In the genomic region with DNA sequence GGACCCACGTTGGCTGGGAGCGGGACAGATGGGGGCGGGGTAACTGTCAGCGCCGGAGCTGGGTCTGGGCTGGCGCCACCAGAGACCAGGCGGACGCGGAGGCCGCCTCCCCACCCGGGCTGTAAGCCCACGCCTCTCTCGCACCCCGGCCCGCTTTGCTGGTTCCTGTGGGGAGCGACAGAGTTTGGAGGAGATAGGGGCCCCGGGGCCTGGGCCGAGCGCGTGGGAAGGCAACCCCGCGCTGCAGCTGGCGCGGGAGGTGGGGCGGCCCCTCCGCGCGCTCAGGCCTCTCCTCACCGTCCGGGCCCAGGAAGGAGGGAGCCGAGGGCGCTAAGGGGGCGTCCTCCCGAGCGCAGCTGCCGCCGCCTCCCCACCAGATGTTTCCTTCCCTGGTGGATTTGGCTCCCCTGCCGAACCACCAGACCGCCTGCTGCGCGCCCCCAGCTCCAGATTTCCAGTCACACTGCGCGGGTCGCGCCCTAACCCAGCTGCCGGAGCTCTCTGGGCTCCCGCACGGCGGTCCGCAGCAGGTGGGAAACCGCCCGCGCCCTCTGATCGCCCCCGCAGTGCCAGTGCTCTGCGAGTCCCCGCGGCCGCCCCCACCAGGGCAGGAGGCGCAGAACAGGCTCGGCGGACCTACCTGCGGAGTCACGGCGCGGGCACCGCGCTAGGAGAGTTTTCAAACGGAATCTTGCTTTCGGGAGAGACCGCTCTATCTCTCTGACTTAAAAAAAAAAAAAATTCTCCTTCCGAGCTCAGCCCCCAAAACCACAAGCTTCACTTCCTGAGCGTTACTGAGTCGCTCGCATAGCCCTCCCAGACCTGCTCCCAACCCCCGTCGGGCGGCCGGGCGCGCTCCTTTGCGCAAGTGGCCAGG, we compare ENCODE assay signal across 1 cellular context.
A peak's percentile ranks its signal among the peaks of the same experiment; 100 is the strongest.
TF ChIP-seq lines count a peak whose summit lies in the region.

No MANE protein-coding gene starts in this region.

TF ChIP-seq in HepG2, 621 proteins besides CTCF, POLR2A, EP300 and RAD21 (continued from another document and continues in another):
- TF ChIP-seq, protein P1, sequence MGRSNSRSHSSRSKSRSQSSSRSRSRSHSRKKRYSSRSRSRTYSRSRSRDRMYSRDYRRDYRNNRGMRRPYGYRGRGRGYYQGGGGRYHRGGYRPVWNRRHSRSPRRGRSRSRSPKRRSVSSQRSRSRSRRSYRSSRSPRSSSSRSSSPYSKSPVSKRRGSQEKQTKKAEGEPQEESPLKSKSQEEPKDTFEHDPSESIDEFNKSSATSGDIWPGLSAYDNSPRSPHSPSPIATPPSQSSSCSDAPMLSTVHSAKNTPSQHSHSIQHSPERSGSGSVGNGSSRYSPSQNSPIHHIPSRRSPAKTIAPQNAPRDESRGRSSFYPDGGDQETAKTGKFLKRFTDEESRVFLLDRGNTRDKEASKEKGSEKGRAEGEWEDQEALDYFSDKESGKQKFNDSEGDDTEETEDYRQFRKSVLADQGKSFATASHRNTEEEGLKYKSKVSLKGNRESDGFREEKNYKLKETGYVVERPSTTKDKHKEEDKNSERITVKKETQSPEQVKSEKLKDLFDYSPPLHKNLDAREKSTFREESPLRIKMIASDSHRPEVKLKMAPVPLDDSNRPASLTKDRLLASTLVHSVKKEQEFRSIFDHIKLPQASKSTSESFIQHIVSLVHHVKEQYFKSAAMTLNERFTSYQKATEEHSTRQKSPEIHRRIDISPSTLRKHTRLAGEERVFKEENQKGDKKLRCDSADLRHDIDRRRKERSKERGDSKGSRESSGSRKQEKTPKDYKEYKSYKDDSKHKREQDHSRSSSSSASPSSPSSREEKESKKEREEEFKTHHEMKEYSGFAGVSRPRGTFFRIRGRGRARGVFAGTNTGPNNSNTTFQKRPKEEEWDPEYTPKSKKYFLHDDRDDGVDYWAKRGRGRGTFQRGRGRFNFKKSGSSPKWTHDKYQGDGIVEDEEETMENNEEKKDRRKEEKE (IDR thresholded peaks at IDR 0.05): no peak
- no peak for TF ChIP-seq ZNF720 (CRISPR knock-in tag; IDR thresholded peaks at IDR 0.05)
- TF ChIP-seq ZFP41 (CRISPR knock-in tag; IDR thresholded peaks at IDR 0.05; ENCODE audit: borderline replicate concordance): no peak
- TF ChIP-seq, protein P2, sequence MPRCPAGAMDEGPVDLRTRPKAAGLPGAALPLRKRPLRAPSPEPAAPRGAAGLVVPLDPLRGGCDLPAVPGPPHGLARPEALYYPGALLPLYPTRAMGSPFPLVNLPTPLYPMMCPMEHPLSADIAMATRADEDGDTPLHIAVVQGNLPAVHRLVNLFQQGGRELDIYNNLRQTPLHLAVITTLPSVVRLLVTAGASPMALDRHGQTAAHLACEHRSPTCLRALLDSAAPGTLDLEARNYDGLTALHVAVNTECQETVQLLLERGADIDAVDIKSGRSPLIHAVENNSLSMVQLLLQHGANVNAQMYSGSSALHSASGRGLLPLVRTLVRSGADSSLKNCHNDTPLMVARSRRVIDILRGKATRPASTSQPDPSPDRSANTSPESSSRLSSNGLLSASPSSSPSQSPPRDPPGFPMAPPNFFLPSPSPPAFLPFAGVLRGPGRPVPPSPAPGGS (CRISPR knock-in tag; IDR thresholded peaks at IDR 0.05): no peak
- no peak for TF ChIP-seq ZNF703 (CRISPR knock-in tag; IDR thresholded peaks at IDR 0.05; ENCODE audit: borderline replicate concordance)
- TF ChIP-seq NFKBIZ (CRISPR knock-in tag; IDR thresholded peaks at IDR 0.05): no peak
- 0 out of 2 replicates have a peak, but pooled peaks have one; percentile 33 for TF ChIP-seq KDM3A (CRISPR knock-in tag; IDR thresholded peaks at IDR 0.05; ENCODE audit: low read depth)
- TF ChIP-seq ZNF816 (CRISPR knock-in tag; IDR thresholded peaks at IDR 0.05; ENCODE audit: borderline replicate concordance): no peak
- TF ChIP-seq HOXA3 (CRISPR knock-in tag; IDR thresholded peaks at IDR 0.05): peak; percentile 24; the same call in 1 of the 2 replicates
- TF ChIP-seq, protein P3, sequence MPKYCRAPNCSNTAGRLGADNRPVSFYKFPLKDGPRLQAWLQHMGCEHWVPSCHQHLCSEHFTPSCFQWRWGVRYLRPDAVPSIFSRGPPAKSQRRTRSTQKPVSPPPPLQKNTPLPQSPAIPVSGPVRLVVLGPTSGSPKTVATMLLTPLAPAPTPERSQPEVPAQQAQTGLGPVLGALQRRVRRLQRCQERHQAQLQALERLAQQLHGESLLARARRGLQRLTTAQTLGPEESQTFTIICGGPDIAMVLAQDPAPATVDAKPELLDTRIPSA (CRISPR knock-in tag; IDR thresholded peaks at IDR 0.05; ENCODE audit: borderline replicate concordance): no peak; the same call in 1 of the 2 replicates
- TF ChIP-seq, protein P4, sequence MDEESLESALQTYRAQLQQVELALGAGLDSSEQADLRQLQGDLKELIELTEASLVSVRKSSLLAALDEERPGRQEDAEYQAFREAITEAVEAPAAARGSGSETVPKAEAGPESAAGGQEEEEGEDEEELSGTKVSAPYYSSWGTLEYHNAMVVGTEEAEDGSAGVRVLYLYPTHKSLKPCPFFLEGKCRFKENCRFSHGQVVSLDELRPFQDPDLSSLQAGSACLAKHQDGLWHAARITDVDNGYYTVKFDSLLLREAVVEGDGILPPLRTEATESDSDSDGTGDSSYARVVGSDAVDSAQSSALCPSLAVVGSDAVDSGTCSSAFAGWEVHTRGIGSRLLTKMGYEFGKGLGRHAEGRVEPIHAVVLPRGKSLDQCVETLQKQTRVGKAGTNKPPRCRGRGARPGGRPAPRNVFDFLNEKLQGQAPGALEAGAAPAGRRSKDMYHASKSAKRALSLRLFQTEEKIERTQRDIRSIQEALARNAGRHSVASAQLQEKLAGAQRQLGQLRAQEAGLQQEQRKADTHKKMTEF (CRISPR knock-in tag; IDR thresholded peaks at IDR 0.05): peak; percentile 73; the same call in 1 of the 2 replicates
- 0 out of 2 replicates have a peak, but pooled peaks have one; percentile 44 for TF ChIP-seq ZNF678 (CRISPR knock-in tag; IDR thresholded peaks at IDR 0.05)
- TF ChIP-seq NFYC (CRISPR knock-in tag; IDR thresholded peaks at IDR 0.05): no peak
- TF ChIP-seq EZH2 (conservative IDR thresholded peaks at IDR 0.05; ENCODE audit: low read depth, low read length): no peak
- no peak for TF ChIP-seq KLF9 (CRISPR knock-in tag; IDR thresholded peaks at IDR 0.05; ENCODE audit: low read depth)
- TF ChIP-seq, protein P5, sequence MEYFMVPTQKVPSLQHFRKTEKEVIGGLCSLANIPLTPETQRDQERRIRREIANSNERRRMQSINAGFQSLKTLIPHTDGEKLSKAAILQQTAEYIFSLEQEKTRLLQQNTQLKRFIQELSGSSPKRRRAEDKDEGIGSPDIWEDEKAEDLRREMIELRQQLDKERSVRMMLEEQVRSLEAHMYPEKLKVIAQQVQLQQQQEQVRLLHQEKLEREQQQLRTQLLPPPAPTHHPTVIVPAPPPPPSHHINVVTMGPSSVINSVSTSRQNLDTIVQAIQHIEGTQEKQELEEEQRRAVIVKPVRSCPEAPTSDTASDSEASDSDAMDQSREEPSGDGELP (IDR thresholded peaks at IDR 0.05; ENCODE audit: borderline replicate concordance, low read depth): no peak; the same call in 1 of the 2 replicates
- 0 out of 2 replicates have a peak, but pooled peaks have one; percentile 8 for TF ChIP-seq ZNF792 (CRISPR knock-in tag; IDR thresholded peaks at IDR 0.05)
- TF ChIP-seq ZNF878 (CRISPR knock-in tag; IDR thresholded peaks at IDR 0.05): no peak
- TF ChIP-seq, protein P6, sequence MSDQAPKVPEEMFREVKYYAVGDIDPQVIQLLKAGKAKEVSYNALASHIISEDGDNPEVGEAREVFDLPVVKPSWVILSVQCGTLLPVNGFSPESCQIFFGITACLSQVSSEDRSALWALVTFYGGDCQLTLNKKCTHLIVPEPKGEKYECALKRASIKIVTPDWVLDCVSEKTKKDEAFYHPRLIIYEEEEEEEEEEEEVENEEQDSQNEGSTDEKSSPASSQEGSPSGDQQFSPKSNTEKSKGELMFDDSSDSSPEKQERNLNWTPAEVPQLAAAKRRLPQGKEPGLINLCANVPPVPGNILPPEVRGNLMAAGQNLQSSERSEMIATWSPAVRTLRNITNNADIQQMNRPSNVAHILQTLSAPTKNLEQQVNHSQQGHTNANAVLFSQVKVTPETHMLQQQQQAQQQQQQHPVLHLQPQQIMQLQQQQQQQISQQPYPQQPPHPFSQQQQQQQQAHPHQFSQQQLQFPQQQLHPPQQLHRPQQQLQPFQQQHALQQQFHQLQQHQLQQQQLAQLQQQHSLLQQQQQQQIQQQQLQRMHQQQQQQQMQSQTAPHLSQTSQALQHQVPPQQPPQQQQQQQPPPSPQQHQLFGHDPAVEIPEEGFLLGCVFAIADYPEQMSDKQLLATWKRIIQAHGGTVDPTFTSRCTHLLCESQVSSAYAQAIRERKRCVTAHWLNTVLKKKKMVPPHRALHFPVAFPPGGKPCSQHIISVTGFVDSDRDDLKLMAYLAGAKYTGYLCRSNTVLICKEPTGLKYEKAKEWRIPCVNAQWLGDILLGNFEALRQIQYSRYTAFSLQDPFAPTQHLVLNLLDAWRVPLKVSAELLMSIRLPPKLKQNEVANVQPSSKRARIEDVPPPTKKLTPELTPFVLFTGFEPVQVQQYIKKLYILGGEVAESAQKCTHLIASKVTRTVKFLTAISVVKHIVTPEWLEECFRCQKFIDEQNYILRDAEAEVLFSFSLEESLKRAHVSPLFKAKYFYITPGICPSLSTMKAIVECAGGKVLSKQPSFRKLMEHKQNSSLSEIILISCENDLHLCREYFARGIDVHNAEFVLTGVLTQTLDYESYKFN (CRISPR knock-in tag; conservative IDR thresholded peaks at IDR 0.05): no peak
- peak; percentile 44; the same call in 1 of the 2 replicates for TF ChIP-seq ZNF563 (CRISPR knock-in tag; IDR thresholded peaks at IDR 0.05)
- TF ChIP-seq MXD4 (CRISPR knock-in tag; IDR thresholded peaks at IDR 0.05): peak; percentile 34; the same call in 1 of the 2 replicates
- no peak; the same call in 1 of the 2 replicates for TF ChIP-seq HMG20B (CRISPR knock-in tag; conservative IDR thresholded peaks at IDR 0.05)
- TF ChIP-seq, protein P7, sequence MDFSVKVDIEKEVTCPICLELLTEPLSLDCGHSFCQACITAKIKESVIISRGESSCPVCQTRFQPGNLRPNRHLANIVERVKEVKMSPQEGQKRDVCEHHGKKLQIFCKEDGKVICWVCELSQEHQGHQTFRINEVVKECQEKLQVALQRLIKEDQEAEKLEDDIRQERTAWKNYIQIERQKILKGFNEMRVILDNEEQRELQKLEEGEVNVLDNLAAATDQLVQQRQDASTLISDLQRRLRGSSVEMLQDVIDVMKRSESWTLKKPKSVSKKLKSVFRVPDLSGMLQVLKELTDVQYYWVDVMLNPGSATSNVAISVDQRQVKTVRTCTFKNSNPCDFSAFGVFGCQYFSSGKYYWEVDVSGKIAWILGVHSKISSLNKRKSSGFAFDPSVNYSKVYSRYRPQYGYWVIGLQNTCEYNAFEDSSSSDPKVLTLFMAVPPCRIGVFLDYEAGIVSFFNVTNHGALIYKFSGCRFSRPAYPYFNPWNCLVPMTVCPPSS (IDR thresholded peaks at IDR 0.05): no peak
- TF ChIP-seq IKZF1 (IDR thresholded peaks at IDR 0.05): no peak
- 0 out of 2 replicates have a peak, but pooled peaks have one; percentile 47 for TF ChIP-seq ZNF33B (CRISPR knock-in tag; IDR thresholded peaks at IDR 0.05)
- TF ChIP-seq, protein P8, sequence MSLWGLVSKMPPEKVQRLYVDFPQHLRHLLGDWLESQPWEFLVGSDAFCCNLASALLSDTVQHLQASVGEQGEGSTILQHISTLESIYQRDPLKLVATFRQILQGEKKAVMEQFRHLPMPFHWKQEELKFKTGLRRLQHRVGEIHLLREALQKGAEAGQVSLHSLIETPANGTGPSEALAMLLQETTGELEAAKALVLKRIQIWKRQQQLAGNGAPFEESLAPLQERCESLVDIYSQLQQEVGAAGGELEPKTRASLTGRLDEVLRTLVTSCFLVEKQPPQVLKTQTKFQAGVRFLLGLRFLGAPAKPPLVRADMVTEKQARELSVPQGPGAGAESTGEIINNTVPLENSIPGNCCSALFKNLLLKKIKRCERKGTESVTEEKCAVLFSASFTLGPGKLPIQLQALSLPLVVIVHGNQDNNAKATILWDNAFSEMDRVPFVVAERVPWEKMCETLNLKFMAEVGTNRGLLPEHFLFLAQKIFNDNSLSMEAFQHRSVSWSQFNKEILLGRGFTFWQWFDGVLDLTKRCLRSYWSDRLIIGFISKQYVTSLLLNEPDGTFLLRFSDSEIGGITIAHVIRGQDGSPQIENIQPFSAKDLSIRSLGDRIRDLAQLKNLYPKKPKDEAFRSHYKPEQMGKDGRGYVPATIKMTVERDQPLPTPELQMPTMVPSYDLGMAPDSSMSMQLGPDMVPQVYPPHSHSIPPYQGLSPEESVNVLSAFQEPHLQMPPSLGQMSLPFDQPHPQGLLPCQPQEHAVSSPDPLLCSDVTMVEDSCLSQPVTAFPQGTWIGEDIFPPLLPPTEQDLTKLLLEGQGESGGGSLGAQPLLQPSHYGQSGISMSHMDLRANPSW (CRISPR knock-in tag; IDR thresholded peaks at IDR 0.05; ENCODE audit: borderline replicate concordance): no peak
- TF ChIP-seq SMC3 (IDR thresholded peaks at IDR 0.05; ENCODE audit: low read length): no peak; the same call in 1 of the 2 replicates
- no peak for TF ChIP-seq ISL2 (CRISPR knock-in tag; IDR thresholded peaks at IDR 0.05)
- TF ChIP-seq SALL2 (CRISPR knock-in tag; IDR thresholded peaks at IDR 0.05): no peak
- TF ChIP-seq, protein P9, sequence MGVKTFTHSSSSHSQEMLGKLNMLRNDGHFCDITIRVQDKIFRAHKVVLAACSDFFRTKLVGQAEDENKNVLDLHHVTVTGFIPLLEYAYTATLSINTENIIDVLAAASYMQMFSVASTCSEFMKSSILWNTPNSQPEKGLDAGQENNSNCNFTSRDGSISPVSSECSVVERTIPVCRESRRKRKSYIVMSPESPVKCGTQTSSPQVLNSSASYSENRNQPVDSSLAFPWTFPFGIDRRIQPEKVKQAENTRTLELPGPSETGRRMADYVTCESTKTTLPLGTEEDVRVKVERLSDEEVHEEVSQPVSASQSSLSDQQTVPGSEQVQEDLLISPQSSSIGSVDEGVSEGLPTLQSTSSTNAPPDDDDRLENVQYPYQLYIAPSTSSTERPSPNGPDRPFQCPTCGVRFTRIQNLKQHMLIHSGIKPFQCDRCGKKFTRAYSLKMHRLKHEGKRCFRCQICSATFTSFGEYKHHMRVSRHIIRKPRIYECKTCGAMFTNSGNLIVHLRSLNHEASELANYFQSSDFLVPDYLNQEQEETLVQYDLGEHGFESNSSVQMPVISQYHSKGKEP (CRISPR knock-in tag; IDR thresholded peaks at IDR 0.05): no peak
- TF ChIP-seq, protein P10, sequence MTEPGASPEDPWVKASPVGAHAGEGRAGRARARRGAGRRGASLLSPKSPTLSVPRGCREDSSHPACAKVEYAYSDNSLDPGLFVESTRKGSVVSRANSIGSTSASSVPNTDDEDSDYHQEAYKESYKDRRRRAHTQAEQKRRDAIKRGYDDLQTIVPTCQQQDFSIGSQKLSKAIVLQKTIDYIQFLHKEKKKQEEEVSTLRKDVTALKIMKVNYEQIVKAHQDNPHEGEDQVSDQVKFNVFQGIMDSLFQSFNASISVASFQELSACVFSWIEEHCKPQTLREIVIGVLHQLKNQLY (CRISPR knock-in tag; IDR thresholded peaks at IDR 0.05): no peak
- TF ChIP-seq, protein P11, sequence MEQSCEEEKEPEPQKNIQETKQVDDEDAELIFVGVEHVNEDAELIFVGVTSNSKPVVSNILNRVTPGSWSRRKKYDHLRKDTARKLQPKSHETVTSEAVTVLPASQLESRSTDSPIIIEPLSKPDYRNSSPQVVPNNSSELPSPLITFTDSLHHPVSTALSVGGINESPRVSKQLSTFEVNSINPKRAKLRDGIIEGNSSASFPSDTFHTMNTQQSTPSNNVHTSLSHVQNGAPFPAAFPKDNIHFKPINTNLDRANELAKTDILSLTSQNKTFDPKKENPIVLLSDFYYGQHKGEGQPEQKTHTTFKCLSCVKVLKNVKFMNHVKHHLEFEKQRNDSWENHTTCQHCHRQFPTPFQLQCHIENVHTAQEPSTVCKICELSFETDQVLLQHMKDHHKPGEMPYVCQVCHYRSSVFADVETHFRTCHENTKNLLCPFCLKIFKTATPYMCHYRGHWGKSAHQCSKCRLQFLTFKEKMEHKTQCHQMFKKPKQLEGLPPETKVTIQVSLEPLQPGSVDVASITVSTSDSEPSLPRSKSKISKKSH (CRISPR knock-in tag; IDR thresholded peaks at IDR 0.05; ENCODE audit: borderline replicate concordance): no peak
- TF ChIP-seq, protein P12, sequence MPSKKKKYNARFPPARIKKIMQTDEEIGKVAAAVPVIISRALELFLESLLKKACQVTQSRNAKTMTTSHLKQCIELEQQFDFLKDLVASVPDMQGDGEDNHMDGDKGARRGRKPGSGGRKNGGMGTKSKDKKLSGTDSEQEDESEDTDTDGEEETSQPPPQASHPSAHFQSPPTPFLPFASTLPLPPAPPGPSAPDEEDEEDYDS (CRISPR knock-in tag; IDR thresholded peaks at IDR 0.05): no peak
